ENCODE assay signal across 17 cellular contexts in genomic region chr10:126921974-126922525, GRCh38. TPM values are rescaled to one million over a fixed set of nuclear protein-coding genes. Genes with fewer than 3 reads are reported as not detected.
DNase-seq lines count a peak whose midpoint lies in the region; ATAC-seq and TF ChIP-seq lines count a peak whose summit lies in the region.
"Had no signal": no experiment of that assay in that cellular context is flagged by ENCODE, and none has a peak within 500 bp of the region (broad histone marks: within the 10 kb centered on the region; RNA-seq: fewer than 3 reads in every experiment).

No MANE protein-coding gene starts in this region.

- peaks cover 3% of the 10 kb centered on the region for H3K9me3 Mint-ChIP-seq in progenitor cell of endocrine pancreas (ENCODE audit: low read depth)
- H3K9me3 Mint-ChIP-seq in endodermal cell, result peaks cover 5% of the 10 kb centered on the region

- no peak overlapping the region for H3K4me3 Mint-ChIP-seq in progenitor cell of endocrine pancreas (ENCODE audit: low read depth)
- no peak overlapping the region for H3K4me3 Mint-ChIP-seq in endodermal cell
- H3K4me3 Mint-ChIP-seq: activated naive CD4-positive, alpha-beta T cell treated with anti-CD3 and anti-CD28 coated beads, Interleukin-2, amount 50 U/mL, for 24 hours had no signal

- peaks cover 4% of the 10 kb centered on the region for H3K4me1 Mint-ChIP-seq in progenitor cell of endocrine pancreas (ENCODE audit: low read depth)
- peaks cover 13% of the 10 kb centered on the region for H3K4me1 Mint-ChIP-seq in endodermal cell
- H3K4me1 Mint-ChIP-seq: activated naive CD4-positive, alpha-beta T cell treated with anti-CD3 and anti-CD28 coated beads, Interleukin-2, amount 50 U/mL, for 24 hours had no signal

- H3K27me3 Mint-ChIP-seq in progenitor cell of endocrine pancreas, result peaks cover 22% of the 10 kb centered on the region
- no peaks in the 10 kb centered on the region for H3K27me3 Mint-ChIP-seq in endodermal cell (ENCODE audit: insufficient read depth)

- DNase-seq in NCI-H2171 treated with DMSO at 0.1 percent for 48 hours (lab: John Stamatoyannopoulos, UW) (peak; percentile 7), NCI-H2171 (lab: John Stamatoyannopoulos, UW) (no peak), RWPE2 (ENCODE audit: low spot score) (no peak), fibroblast of mammary gland (ENCODE audit: low read depth) (peak; percentile 74), skeletal muscle cell (ENCODE audit: low read depth) (peak; percentile 24), progenitor cell of endocrine pancreas (ENCODE audit: low spot score, unreplicated experiment) (no peak), NCI-H187 treated with DMSO at 0.1 percent for 48 hours (lab: John Stamatoyannopoulos, UW) (no peak), endodermal cell (no peak)
- DNase-seq: 8988T; Calu3; cortex of kidney; mucosa of descending colon; MV-4-11; stimulated activated CD4-positive, alpha-beta T cell treated with anti-CD3 and anti-CD28 coated beads, Interleukin-15, amount 100 ng/mL, for 24 hours had no signal

- no peak for TF ChIP-seq CTCF in RWPE2 (IDR thresholded peaks at IDR 0.05; ENCODE audit: poor library complexity, severe bottlenecking)
- TF ChIP-seq CTCF in fibroblast of mammary gland (conservative IDR thresholded peaks at IDR 0.05; ENCODE audit: control insufficient read depth, insufficient read depth, low read depth, low read length), result no peak
- TF ChIP-seq CTCF in progenitor cell of endocrine pancreas (IDR thresholded peaks at IDR 0.05; ENCODE audit: unreplicated experiment), result no peak
- no peak for TF ChIP-seq CTCF in endodermal cell (conservative IDR thresholded peaks at IDR 0.05)

- peaks cover 8% of the 10 kb centered on the region; the same call in 1 of the 2 replicates for H3K36me3 ChIP-seq in RWPE2 (ENCODE audit: low read depth)
- H3K36me3 ChIP-seq in endodermal cell (ENCODE audit: control insufficient read depth, insufficient read depth, low read length), result peaks cover 17% of the 10 kb centered on the region

- H3K4me3 ChIP-seq in RWPE2 (ENCODE audit: severe bottlenecking), result no peak overlapping the region
- H3K4me3 ChIP-seq in fibroblast of mammary gland (ENCODE audit: control insufficient read depth, low read depth, low read length), result no peak overlapping the region
- no peak overlapping the region for H3K4me3 ChIP-seq in skeletal muscle cell (ENCODE audit: low read depth, low read length)
- H3K4me3 ChIP-seq in endodermal cell (ENCODE audit: low read length), result no peak overlapping the region
- H3K4me3 ChIP-seq: mucosa of descending colon, suprapubic skin had no signal

- H3K9me3 ChIP-seq in RWPE2 (ENCODE audit: severe bottlenecking) (no peaks in the 10 kb centered on the region), endodermal cell (ENCODE audit: control insufficient read depth, low read length) (no peaks in the 10 kb centered on the region)
- H3K9me3 ChIP-seq: suprapubic skin had no signal

- H3K27me3 ChIP-seq in RWPE2 (ENCODE audit: insufficient read depth, poor library complexity, severe bottlenecking), result no peaks in the 10 kb centered on the region
- no peaks in the 10 kb centered on the region for H3K27me3 ChIP-seq in endodermal cell (ENCODE audit: control insufficient read depth, insufficient read depth, low read length, poor library complexity, severe bottlenecking)
- H3K27me3 ChIP-seq: suprapubic skin had no signal

- H3K4me1 ChIP-seq in RWPE2 (ENCODE audit: insufficient read depth, poor library complexity, severe bottlenecking), result peaks cover 19% of the 10 kb centered on the region
- H3K4me1 ChIP-seq in endodermal cell (ENCODE audit: control insufficient read depth, insufficient read depth, low read length), result no peaks in the 10 kb centered on the region

- WGBS in endodermal cell (ENCODE audit: insufficient coverage in 1 of 2, insufficient read length in 1 of 2), 2 experiments, result 93 to 96% methylated on average over 3 to 4 of the region's 4 CpGs

- ATAC-seq in RWPE2 (ENCODE audit: low read depth), result peak; percentile 52
- ATAC-seq: mucosa of descending colon had no signal

- H3K27ac ChIP-seq in RWPE2 (ENCODE audit: poor library complexity, severe bottlenecking) (peak overlapping the region; percentile 24), endodermal cell (ENCODE audit: low read depth, low read length) (no peak overlapping the region)
- H3K27ac ChIP-seq: suprapubic skin, VCaP had no signal

- H3K27ac Mint-ChIP-seq in progenitor cell of endocrine pancreas (no peak overlapping the region), endodermal cell (no peak overlapping the region)
- H3K27ac Mint-ChIP-seq: activated naive CD4-positive, alpha-beta T cell treated with anti-CD3 and anti-CD28 coated beads, Interleukin-2, amount 50 U/mL, for 24 hours had no signal

- H3K36me3 Mint-ChIP-seq in progenitor cell of endocrine pancreas (ENCODE audit: insufficient read depth) (peaks cover 20% of the 10 kb centered on the region), endodermal cell (ENCODE audit: low read depth) (peaks cover 46% of the 10 kb centered on the region)
- H3K36me3 Mint-ChIP-seq: activated naive CD4-positive, alpha-beta T cell treated with anti-CD3 and anti-CD28 coated beads, Interleukin-2, amount 50 U/mL, for 24 hours had no signal

- no peak overlapping the region for H3K9ac ChIP-seq in endodermal cell (ENCODE audit: extremely low read depth, low read length, poor library complexity, severe bottlenecking)

RNA-seq across cellular contexts. Expression of gene DOCK1, which starts 16.8 kb away (rescaled TPM):
- total RNA-seq in progenitor cell of endocrine pancreas, result 77.8 and 81.2 TPM in 2 replicates
- 10 to 100 TPM; 72.4 to 89.3 TPM for total RNA-seq in endodermal cell
- polyA plus RNA-seq in endodermal cell (2013, experiment 1 of 2), result 33.7 TPM
- 35.9 TPM for polyA plus RNA-seq in endodermal cell (2013, experiment 2 of 2)

Comparison
In these comparisons a context has a peak if more than half of its experiments do, and no peak if none do; other contexts are left out.
1. DNase-seq: peak in NCI-H2171 treated with DMSO at 0.1 percent for 48 hours (single experiment), fibroblast of mammary gland (single experiment) and skeletal muscle cell (single experiment); none in NCI-H2171 (single experiment), RWPE2 (single experiment), progenitor cell of endocrine pancreas (single experiment), NCI-H187 treated with DMSO at 0.1 percent for 48 hours (single experiment) and endodermal cell (single experiment).